Comparison of ENCODE assay signal across 1 cellular context in the genomic region with DNA sequence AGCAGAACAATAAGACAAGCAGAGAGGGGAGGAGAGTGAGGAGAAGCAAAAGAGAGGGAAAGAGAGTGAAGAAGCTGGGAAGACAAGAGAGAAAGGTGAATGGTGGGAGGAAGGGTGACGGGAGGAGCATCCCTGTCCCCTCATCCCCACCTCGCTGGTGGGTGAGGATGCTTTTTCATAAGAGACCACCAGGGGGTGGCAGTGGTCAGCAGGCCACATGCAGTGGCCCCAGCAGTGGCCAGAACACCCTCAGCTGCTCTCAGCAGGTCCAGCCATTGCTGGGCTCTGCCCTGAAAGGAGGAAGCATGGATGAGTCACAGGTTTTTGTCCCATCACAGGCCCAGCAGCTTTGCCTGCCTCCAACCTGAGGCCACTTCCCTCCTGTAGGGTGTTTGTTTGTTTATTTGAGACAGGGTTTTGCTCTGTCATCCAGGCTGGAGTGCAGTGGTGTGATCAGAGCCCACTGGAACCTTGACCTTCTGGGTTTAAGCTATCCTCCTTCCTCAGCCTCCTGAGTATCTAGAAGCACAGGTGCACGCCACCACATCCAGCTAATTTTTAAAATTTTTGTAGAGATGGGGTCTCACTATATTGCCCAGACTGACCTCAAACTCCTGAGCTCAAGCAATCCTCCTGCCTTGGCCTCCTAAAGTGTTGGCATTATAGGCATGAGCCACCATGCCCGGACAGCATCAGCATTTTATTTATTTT.
TF ChIP-seq lines count a peak whose summit lies in the region.

No MANE protein-coding gene starts in this region.

TF ChIP-seq in HepG2, 621 proteins besides CTCF, POLR2A, EP300 and RAD21 (continued from another document and continues in another):
- TF ChIP-seq, protein P1, sequence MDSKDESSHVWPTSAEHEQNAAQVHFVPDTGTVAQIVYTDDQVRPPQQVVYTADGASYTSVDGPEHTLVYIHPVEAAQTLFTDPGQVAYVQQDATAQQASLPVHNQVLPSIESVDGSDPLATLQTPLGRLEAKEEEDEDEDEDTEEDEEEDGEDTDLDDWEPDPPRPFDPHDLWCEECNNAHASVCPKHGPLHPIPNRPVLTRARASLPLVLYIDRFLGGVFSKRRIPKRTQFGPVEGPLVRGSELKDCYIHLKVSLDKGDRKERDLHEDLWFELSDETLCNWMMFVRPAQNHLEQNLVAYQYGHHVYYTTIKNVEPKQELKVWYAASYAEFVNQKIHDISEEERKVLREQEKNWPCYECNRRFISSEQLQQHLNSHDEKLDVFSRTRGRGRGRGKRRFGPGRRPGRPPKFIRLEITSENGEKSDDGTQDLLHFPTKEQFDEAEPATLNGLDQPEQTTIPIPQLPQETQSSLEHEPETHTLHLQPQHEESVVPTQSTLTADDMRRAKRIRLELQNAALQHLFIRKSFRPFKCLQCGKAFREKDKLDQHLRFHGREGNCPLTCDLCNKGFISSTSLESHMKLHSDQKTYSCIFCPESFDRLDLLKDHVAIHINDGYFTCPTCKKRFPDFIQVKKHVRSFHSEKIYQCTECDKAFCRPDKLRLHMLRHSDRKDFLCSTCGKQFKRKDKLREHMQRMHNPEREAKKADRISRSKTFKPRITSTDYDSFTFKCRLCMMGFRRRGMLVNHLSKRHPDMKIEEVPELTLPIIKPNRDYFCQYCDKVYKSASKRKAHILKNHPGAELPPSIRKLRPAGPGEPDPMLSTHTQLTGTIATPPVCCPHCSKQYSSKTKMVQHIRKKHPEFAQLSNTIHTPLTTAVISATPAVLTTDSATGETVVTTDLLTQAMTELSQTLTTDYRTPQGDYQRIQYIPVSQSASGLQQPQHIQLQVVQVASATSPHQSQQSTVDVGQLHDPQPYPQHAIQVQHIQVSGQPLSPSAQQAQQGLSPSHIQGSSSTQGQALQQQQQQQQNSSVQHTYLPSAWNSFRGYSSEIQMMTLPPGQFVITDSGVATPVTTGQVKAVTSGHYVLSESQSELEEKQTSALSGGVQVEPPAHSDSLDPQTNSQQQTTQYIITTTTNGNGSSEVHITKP (CRISPR knock-in tag; IDR thresholded peaks at IDR 0.05; ENCODE audit: low read depth): 0 out of 2 replicates have a peak, but pooled peaks have one; percentile 28
- peak; percentile 59 for TF ChIP-seq MED1 (CRISPR knock-in tag; IDR thresholded peaks at IDR 0.05)
- TF ChIP-seq ZMYM3 (CRISPR knock-in tag; IDR thresholded peaks at IDR 0.05): peak; percentile 77
- TF ChIP-seq, protein P2, sequence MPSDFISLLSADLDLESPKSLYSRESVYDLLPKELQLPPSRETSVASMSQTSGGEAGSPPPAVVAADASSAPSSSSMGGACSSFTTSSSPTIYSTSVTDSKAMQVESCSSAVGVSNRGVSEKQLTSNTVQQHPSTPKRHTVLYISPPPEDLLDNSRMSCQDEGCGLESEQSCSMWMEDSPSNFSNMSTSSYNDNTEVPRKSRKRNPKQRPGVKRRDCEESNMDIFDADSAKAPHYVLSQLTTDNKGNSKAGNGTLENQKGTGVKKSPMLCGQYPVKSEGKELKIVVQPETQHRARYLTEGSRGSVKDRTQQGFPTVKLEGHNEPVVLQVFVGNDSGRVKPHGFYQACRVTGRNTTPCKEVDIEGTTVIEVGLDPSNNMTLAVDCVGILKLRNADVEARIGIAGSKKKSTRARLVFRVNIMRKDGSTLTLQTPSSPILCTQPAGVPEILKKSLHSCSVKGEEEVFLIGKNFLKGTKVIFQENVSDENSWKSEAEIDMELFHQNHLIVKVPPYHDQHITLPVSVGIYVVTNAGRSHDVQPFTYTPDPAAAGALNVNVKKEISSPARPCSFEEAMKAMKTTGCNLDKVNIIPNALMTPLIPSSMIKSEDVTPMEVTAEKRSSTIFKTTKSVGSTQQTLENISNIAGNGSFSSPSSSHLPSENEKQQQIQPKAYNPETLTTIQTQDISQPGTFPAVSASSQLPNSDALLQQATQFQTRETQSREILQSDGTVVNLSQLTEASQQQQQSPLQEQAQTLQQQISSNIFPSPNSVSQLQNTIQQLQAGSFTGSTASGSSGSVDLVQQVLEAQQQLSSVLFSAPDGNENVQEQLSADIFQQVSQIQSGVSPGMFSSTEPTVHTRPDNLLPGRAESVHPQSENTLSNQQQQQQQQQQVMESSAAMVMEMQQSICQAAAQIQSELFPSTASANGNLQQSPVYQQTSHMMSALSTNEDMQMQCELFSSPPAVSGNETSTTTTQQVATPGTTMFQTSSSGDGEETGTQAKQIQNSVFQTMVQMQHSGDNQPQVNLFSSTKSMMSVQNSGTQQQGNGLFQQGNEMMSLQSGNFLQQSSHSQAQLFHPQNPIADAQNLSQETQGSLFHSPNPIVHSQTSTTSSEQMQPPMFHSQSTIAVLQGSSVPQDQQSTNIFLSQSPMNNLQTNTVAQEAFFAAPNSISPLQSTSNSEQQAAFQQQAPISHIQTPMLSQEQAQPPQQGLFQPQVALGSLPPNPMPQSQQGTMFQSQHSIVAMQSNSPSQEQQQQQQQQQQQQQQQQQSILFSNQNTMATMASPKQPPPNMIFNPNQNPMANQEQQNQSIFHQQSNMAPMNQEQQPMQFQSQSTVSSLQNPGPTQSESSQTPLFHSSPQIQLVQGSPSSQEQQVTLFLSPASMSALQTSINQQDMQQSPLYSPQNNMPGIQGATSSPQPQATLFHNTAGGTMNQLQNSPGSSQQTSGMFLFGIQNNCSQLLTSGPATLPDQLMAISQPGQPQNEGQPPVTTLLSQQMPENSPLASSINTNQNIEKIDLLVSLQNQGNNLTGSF (CRISPR knock-in tag; IDR thresholded peaks at IDR 0.05): 0 out of 2 replicates have a peak, but pooled peaks have one; percentile 21
- peak; percentile 60 for TF ChIP-seq ZNF772 (CRISPR knock-in tag; IDR thresholded peaks at IDR 0.05)
- TF ChIP-seq KAT7 (CRISPR knock-in tag; IDR thresholded peaks at IDR 0.05; ENCODE audit: borderline replicate concordance): peak; percentile 58; the same call in 1 of the 2 replicates
- TF ChIP-seq SMC3 (IDR thresholded peaks at IDR 0.05; ENCODE audit: low read length): peak; percentile 95
- TF ChIP-seq ZNF883 (CRISPR knock-in tag; IDR thresholded peaks at IDR 0.05; ENCODE audit: not compliant biosample characterization): no peak
- TF ChIP-seq ZNF7 (CRISPR knock-in tag; IDR thresholded peaks at IDR 0.05): 0 out of 2 replicates have a peak, but pooled peaks have one; percentile 33
- TF ChIP-seq GATAD1 (CRISPR knock-in tag; IDR thresholded peaks at IDR 0.05): peak; percentile 51; the same call in 1 of the 2 replicates
- TF ChIP-seq NRL (CRISPR knock-in tag; IDR thresholded peaks at IDR 0.05; ENCODE audit: borderline replicate concordance): peak; percentile 42; the same call in 1 of the 2 replicates
- TF ChIP-seq SATB2 (CRISPR knock-in tag; IDR thresholded peaks at IDR 0.05): no peak
- no peak for TF ChIP-seq GABPA (IDR thresholded peaks at IDR 0.05; ENCODE audit: low read depth, low read length)
- TF ChIP-seq GABPA (CRISPR knock-in tag; IDR thresholded peaks at IDR 0.05; ENCODE audit: low read depth): peak; percentile 56
- TF ChIP-seq SP2 (CRISPR knock-in tag; IDR thresholded peaks at IDR 0.05): no peak
- TF ChIP-seq, protein P3, sequence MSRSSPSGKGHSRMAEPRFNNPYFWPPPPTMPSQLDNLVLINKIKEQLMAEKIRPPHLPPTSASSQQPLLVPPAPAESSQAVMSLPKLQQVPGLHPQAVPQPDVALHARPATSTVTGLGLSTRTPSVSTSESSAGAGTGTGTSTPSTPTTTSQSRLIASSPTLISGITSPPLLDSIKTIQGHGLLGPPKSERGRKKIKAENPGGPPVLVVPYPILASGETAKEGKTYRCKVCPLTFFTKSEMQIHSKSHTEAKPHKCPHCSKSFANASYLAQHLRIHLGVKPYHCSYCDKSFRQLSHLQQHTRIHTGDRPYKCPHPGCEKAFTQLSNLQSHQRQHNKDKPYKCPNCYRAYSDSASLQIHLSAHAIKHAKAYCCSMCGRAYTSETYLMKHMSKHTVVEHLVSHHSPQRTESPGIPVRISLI (CRISPR knock-in tag; IDR thresholded peaks at IDR 0.05; ENCODE audit: borderline replicate concordance): peak; percentile 39; the same call in 1 of the 2 replicates
- peak; percentile 55; the same call in 1 of the 2 replicates for TF ChIP-seq RNF2 (conservative IDR thresholded peaks at IDR 0.05; ENCODE audit: low read depth)
- no peak for TF ChIP-seq LCORL (IDR thresholded peaks at IDR 0.05)
- peak; percentile 94 for TF ChIP-seq LCORL (CRISPR knock-in tag; IDR thresholded peaks at IDR 0.05)
- no peak for TF ChIP-seq EHMT2 (IDR thresholded peaks at IDR 0.05; ENCODE audit: borderline replicate concordance, low read depth, low read length)
- TF ChIP-seq, protein P4, sequence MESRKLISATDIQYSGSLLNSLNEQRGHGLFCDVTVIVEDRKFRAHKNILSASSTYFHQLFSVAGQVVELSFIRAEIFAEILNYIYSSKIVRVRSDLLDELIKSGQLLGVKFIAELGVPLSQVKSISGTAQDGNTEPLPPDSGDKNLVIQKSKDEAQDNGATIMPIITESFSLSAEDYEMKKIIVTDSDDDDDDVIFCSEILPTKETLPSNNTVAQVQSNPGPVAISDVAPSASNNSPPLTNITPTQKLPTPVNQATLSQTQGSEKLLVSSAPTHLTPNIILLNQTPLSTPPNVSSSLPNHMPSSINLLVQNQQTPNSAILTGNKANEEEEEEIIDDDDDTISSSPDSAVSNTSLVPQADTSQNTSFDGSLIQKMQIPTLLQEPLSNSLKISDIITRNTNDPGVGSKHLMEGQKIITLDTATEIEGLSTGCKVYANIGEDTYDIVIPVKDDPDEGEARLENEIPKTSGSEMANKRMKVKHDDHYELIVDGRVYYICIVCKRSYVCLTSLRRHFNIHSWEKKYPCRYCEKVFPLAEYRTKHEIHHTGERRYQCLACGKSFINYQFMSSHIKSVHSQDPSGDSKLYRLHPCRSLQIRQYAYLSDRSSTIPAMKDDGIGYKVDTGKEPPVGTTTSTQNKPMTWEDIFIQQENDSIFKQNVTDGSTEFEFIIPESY (CRISPR knock-in tag; IDR thresholded peaks at IDR 0.05): peak; percentile 64
- TF ChIP-seq KDM2A (CRISPR knock-in tag; IDR thresholded peaks at IDR 0.05; ENCODE audit: borderline replicate concordance, low read depth): peak; percentile 75; the same call in 1 of the 2 replicates
- TF ChIP-seq RBFOX2 (IDR thresholded peaks at IDR 0.05; ENCODE audit: low read depth, low read length): no peak
- TF ChIP-seq ZNF350 (CRISPR knock-in tag; IDR thresholded peaks at IDR 0.05; ENCODE audit: borderline replicate concordance, low read depth): peak; percentile 60; the same call in 1 of the 2 replicates
- TF ChIP-seq, protein P5, sequence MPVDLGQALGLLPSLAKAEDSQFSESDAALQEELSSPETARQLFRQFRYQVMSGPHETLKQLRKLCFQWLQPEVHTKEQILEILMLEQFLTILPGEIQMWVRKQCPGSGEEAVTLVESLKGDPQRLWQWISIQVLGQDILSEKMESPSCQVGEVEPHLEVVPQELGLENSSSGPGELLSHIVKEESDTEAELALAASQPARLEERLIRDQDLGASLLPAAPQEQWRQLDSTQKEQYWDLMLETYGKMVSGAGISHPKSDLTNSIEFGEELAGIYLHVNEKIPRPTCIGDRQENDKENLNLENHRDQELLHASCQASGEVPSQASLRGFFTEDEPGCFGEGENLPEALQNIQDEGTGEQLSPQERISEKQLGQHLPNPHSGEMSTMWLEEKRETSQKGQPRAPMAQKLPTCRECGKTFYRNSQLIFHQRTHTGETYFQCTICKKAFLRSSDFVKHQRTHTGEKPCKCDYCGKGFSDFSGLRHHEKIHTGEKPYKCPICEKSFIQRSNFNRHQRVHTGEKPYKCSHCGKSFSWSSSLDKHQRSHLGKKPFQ (CRISPR knock-in tag; IDR thresholded peaks at IDR 0.05; ENCODE audit: insufficient replicate concordance): peak; percentile 80
- TF ChIP-seq STAG1 (CRISPR knock-in tag; IDR thresholded peaks at IDR 0.05): peak; percentile 99
- TF ChIP-seq, protein P6, sequence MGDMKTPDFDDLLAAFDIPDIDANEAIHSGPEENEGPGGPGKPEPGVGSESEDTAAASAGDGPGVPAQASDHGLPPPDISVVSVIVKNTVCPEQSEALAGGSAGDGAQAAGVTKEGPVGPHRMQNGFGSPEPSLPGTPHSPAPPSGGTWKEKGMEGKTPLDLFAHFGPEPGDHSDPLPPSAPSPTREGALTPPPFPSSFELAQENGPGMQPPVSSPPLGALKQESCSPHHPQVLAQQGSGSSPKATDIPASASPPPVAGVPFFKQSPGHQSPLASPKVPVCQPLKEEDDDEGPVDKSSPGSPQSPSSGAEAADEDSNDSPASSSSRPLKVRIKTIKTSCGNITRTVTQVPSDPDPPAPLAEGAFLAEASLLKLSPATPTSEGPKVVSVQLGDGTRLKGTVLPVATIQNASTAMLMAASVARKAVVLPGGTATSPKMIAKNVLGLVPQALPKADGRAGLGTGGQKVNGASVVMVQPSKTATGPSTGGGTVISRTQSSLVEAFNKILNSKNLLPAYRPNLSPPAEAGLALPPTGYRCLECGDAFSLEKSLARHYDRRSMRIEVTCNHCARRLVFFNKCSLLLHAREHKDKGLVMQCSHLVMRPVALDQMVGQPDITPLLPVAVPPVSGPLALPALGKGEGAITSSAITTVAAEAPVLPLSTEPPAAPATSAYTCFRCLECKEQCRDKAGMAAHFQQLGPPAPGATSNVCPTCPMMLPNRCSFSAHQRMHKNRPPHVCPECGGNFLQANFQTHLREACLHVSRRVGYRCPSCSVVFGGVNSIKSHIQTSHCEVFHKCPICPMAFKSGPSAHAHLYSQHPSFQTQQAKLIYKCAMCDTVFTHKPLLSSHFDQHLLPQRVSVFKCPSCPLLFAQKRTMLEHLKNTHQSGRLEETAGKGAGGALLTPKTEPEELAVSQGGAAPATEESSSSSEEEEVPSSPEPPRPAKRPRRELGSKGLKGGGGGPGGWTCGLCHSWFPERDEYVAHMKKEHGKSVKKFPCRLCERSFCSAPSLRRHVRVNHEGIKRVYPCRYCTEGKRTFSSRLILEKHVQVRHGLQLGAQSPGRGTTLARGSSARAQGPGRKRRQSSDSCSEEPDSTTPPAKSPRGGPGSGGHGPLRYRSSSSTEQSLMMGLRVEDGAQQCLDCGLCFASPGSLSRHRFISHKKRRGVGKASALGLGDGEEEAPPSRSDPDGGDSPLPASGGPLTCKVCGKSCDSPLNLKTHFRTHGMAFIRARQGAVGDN (CRISPR knock-in tag; IDR thresholded peaks at IDR 0.05): peak; percentile 73
- TF ChIP-seq, protein P7, sequence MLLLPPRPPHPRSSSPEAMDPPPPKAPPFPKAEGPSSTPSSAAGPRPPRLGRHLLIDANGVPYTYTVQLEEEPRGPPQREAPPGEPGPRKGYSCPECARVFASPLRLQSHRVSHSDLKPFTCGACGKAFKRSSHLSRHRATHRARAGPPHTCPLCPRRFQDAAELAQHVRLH (CRISPR knock-in tag; IDR thresholded peaks at IDR 0.05; ENCODE audit: borderline replicate concordance, low read depth): peak; percentile 90
- TF ChIP-seq ZNF234 (CRISPR knock-in tag; conservative IDR thresholded peaks at IDR 0.05): no peak
- no peak for TF ChIP-seq MEIS2 (CRISPR knock-in tag; IDR thresholded peaks at IDR 0.05)
- TF ChIP-seq, protein P8, sequence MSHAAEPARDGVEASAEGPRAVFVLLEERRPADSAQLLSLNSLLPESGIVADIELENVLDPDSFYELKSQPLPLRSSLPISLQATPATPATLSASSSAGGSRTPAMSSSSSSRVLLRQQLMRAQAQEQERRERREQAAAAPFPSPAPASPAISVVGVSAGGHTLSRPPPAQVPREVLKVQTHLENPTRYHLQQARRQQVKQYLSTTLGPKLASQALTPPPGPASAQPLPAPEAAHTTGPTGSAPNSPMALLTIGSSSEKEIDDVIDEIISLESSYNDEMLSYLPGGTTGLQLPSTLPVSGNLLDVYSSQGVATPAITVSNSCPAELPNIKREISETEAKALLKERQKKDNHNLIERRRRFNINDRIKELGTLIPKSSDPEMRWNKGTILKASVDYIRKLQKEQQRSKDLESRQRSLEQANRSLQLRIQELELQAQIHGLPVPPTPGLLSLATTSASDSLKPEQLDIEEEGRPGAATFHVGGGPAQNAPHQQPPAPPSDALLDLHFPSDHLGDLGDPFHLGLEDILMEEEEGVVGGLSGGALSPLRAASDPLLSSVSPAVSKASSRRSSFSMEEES (CRISPR knock-in tag; IDR thresholded peaks at IDR 0.05): peak; percentile 68
